Comparison of ENCODE assay signal across 25 cellular contexts in genomic region chr13:110809871-110810486, GRCh38.
"Had no signal": no experiment of that assay in that cellular context is flagged by ENCODE, and none has a peak within 500 bp of the region (broad histone marks: within the 10 kb centered on the region; RNA-seq: fewer than 3 reads in every experiment).

No MANE protein-coding gene starts in this region.

- H3K4me3 ChIP-seq: esophagus squamous epithelium, lung, mucosa of descending colon, pancreas, smooth muscle cell, thyroid gland, vagina had no signal

- DNase-seq: cortex of kidney; effector memory CD8-positive, alpha-beta T cell; erythroblast; esophagus squamous epithelium; foreskin melanocyte; glutamatergic neuron; hypothalamus; immature natural killer cell; mucosa of descending colon; naive B cell; pancreas; retina; stimulated activated CD4-positive, alpha-beta T cell treated with anti-CD3 and anti-CD28 coated beads, Interleukin-12 subunit alpha, Interleukin-12 subunit beta, amount 100 ng/mL, for 4 hours; stimulated activated CD4-positive, alpha-beta T cell treated with anti-CD3 and anti-CD28 coated beads, Interleukin-1b, Interleukin-23, amount 100 ng/mL, for 48 hours; stimulated activated CD4-positive, alpha-beta T cell treated with anti-CD3 and anti-CD28 coated beads, Interleukin-4, amount 100 ng/mL, for 1 hour; stimulated activated CD8-positive, alpha-beta memory T cell treated with anti-CD3 and anti-CD28 coated beads, Interleukin-4, amount 100 ng/mL, for 48 hours; stimulated activated naive CD4-positive, alpha-beta T cell; stimulated activated naive CD8-positive, alpha-beta T cell treated with anti-CD3 and anti-CD28 coated beads, Interleukin-15, amount 100 ng/mL, for 72 hours; thyroid gland; trophoblast cell had no signal

- ATAC-seq: effector memory CD8-positive, alpha-beta T cell; mucosa of descending colon; natural killer cell treated with Interleukin-12 subunit alpha and Interleukin-12 subunit beta and Interleukin-15 and Interleukin-18, amount 100 ng/mL, for 72 hours; sciatic nerve; stimulated activated naive CD8-positive, alpha-beta T cell treated with anti-CD3 and anti-CD28 coated beads, Interleukin-15, amount 100 ng/mL, for 72 hours had no signal
